Comparison of ENCODE assay signal across 23 cellular contexts in genomic region chr19:49544154-49544553, GRCh38. TPM values are rescaled to one million over a fixed set of nuclear protein-coding genes. Genes with fewer than 3 reads are reported as not detected.
A peak's percentile ranks its signal among the peaks of the same experiment; 100 is the strongest.
DNase-seq lines count a peak whose midpoint lies in the region; ATAC-seq and TF ChIP-seq lines count a peak whose summit lies in the region.
"Had no signal": no experiment of that assay in that cellular context is flagged by ENCODE, and none has a peak within 500 bp of the region (broad histone marks: within the 10 kb centered on the region; RNA-seq: fewer than 3 reads in every experiment).

No MANE protein-coding gene starts in this region.

- H3K27ac Mint-ChIP-seq in T-helper 2 cell treated with Interferon-gamma antibody and Interleukin-4, amounts not matched to agents 5 μg/mL and 100 μg/mL, for 36 hours, result peak overlapping the region; percentile 46
- H3K27ac Mint-ChIP-seq in CD4-positive, alpha-beta T cell, result peak overlapping the region; percentile 55
- H3K27ac Mint-ChIP-seq in activated T-helper 17 cell treated with anti-CD3 and anti-CD28 coated beads, Interleukin-2, amount 50 U/mL, for 72 hours, result no peak overlapping the region
- H3K27ac Mint-ChIP-seq in nephron progenitor cell, result peak overlapping the region; percentile 2

- intact Hi-C loops in CD4-positive, alpha-beta T cell (cut with DNase I, micrococcal nuclease), result loop anchor here in 1 of 2 experiments (10.0 kb wide), 1 partner anchor 149 kb away; no protein-coding TSS in a partner anchor
- intact Hi-C loops in head of caudate nucleus (cut with DNase I), result no loop called here

- no peaks in the 10 kb centered on the region for H3K27me3 ChIP-seq in CD4-positive, alpha-beta T cell (ENCODE audit: control insufficient read depth, insufficient read depth, low read length)
- H3K27me3 ChIP-seq: dorsolateral prefrontal cortex, upper lobe of left lung had no signal

- no peaks in the 10 kb centered on the region for H3K9me3 Mint-ChIP-seq in T-helper 2 cell treated with Interferon-gamma antibody and Interleukin-4, amounts not matched to agents 5 μg/mL and 100 μg/mL, for 36 hours
- no peaks in the 10 kb centered on the region for H3K9me3 Mint-ChIP-seq in CD4-positive, alpha-beta T cell
- no peaks in the 10 kb centered on the region for H3K9me3 Mint-ChIP-seq in activated T-helper 17 cell treated with anti-CD3 and anti-CD28 coated beads, Interleukin-2, amount 50 U/mL, for 72 hours
- no peaks in the 10 kb centered on the region for H3K9me3 Mint-ChIP-seq in nephron progenitor cell

- DNase-seq in T-helper 2 cell treated with Interferon-gamma antibody and Interleukin-4, amounts not matched to agents 5 μg/mL and 100 μg/mL, for 36 hours (ENCODE audit: low spot score), result no peak
- no peak for DNase-seq in T-helper 2 cell
- DNase-seq in CD4-positive, alpha-beta T cell, result no peak
- DNase-seq in nephron progenitor cell, result no peak
- no peak for DNase-seq in head of caudate nucleus
- DNase-seq: activated gamma-delta T cell, Calu3, caudate nucleus, dorsolateral prefrontal cortex, EL, HCEC 1CT, NCI-H1092 treated with DMSO at 0.1 percent for 48 hours, NCI-H1930, NCI-H69, psoas muscle, T-helper 9 cell, upper lobe of left lung, WERI-Rb-1 had no signal

- no peaks in the 10 kb centered on the region for H3K27me3 Mint-ChIP-seq in T-helper 2 cell treated with Interferon-gamma antibody and Interleukin-4, amounts not matched to agents 5 μg/mL and 100 μg/mL, for 36 hours (ENCODE audit: low read depth)
- no peaks in the 10 kb centered on the region for H3K27me3 Mint-ChIP-seq in CD4-positive, alpha-beta T cell
- no peaks in the 10 kb centered on the region for H3K27me3 Mint-ChIP-seq in activated T-helper 17 cell treated with anti-CD3 and anti-CD28 coated beads, Interleukin-2, amount 50 U/mL, for 72 hours
- H3K27me3 Mint-ChIP-seq in nephron progenitor cell (ENCODE audit: low read depth, poor library complexity), result peaks cover 3% of the 10 kb centered on the region
- H3K27me3 Mint-ChIP-seq: B cell had no signal

- CTCF ChIA-PET in CD4-positive, alpha-beta T cell (lab: Charles Lee), result interaction anchor here (2.0 kb wide), 1 partner anchor 37 kb away, joined by 5 read pairs; no protein-coding TSS in a partner anchor

- H3K9me3 ChIP-seq in CD4-positive, alpha-beta T cell (ENCODE audit: control insufficient read depth, low read length), result no peaks in the 10 kb centered on the region
- H3K9me3 ChIP-seq: psoas muscle, upper lobe of left lung had no signal

- TF ChIP-seq CTCF in CD4-positive, alpha-beta T cell (IDR thresholded peaks at IDR 0.05), result no peak
- no peak for TF ChIP-seq CTCF in nephron progenitor cell (IDR thresholded peaks at IDR 0.05)

- no peak for ATAC-seq in CD4-positive, alpha-beta T cell (ENCODE audit: poor library complexity)
- ATAC-seq in activated T-helper 17 cell treated with anti-CD3 and anti-CD28 coated beads, Interleukin-2, amount 50 U/mL, for 72 hours (replicated peaks), result no peak
- no peak for ATAC-seq in GM18870 (IDR thresholded peaks at IDR 0.05; ENCODE audit: unreplicated experiment)
- ATAC-seq in HG02852 (IDR thresholded peaks at IDR 0.05; ENCODE audit: unreplicated experiment), result no peak
- ATAC-seq: psoas muscle had no signal

- H3K4me3 Mint-ChIP-seq in T-helper 2 cell treated with Interferon-gamma antibody and Interleukin-4, amounts not matched to agents 5 μg/mL and 100 μg/mL, for 36 hours, result no peak overlapping the region
- peak overlapping the region; percentile 56 for H3K4me3 Mint-ChIP-seq in CD4-positive, alpha-beta T cell
- peak overlapping the region; percentile 3 for H3K4me3 Mint-ChIP-seq in activated T-helper 17 cell treated with anti-CD3 and anti-CD28 coated beads, Interleukin-2, amount 50 U/mL, for 72 hours
- H3K4me3 Mint-ChIP-seq in nephron progenitor cell, result no peak overlapping the region
- H3K4me3 Mint-ChIP-seq: B cell had no signal

- peaks cover 2% of the 10 kb centered on the region for H3K36me3 Mint-ChIP-seq in T-helper 2 cell treated with Interferon-gamma antibody and Interleukin-4, amounts not matched to agents 5 μg/mL and 100 μg/mL, for 36 hours (ENCODE audit: low read depth)
- H3K36me3 Mint-ChIP-seq in CD4-positive, alpha-beta T cell (ENCODE audit: low read depth), result no peaks in the 10 kb centered on the region
- no peaks in the 10 kb centered on the region for H3K36me3 Mint-ChIP-seq in activated T-helper 17 cell treated with anti-CD3 and anti-CD28 coated beads, Interleukin-2, amount 50 U/mL, for 72 hours (ENCODE audit: low read depth)
- H3K36me3 Mint-ChIP-seq in nephron progenitor cell (ENCODE audit: low read depth), result peaks cover 5% of the 10 kb centered on the region

- POLR2A ChIA-PET in CD4-positive, alpha-beta T cell (lab: Charles Lee), result interaction anchor here (1.3 kb wide), 1 partner anchor 27 kb away, joined by 3 read pairs; no protein-coding TSS in a partner anchor

- no peak overlapping the region for H3K27ac ChIP-seq in CD4-positive, alpha-beta T cell (ENCODE audit: low read depth, low read length)
- H3K27ac ChIP-seq: dorsolateral prefrontal cortex, psoas muscle, RWPE1, upper lobe of left lung, WERI-Rb-1 had no signal

- peaks cover 19% of the 10 kb centered on the region for H3K4me1 Mint-ChIP-seq in T-helper 2 cell treated with Interferon-gamma antibody and Interleukin-4, amounts not matched to agents 5 μg/mL and 100 μg/mL, for 36 hours (ENCODE audit: low read depth)
- H3K4me1 Mint-ChIP-seq in CD4-positive, alpha-beta T cell (ENCODE audit: low read depth), result peaks cover 36% of the 10 kb centered on the region
- peaks cover 15% of the 10 kb centered on the region for H3K4me1 Mint-ChIP-seq in activated T-helper 17 cell treated with anti-CD3 and anti-CD28 coated beads, Interleukin-2, amount 50 U/mL, for 72 hours
- peaks cover 38% of the 10 kb centered on the region for H3K4me1 Mint-ChIP-seq in nephron progenitor cell

RNA-seq across cellular contexts. Expression of gene RCN3, which starts 16.4 kb away (rescaled TPM):
- 1 to 10 TPM; 4.8 to 7.8 TPM for total RNA-seq in CD4-positive, alpha-beta T cell
- total RNA-seq in activated T-helper 17 cell treated with anti-CD3 and anti-CD28 coated beads, Interleukin-2, amount 50 U/mL, for 72 hours, result 10 to 100 TPM in 1 of 2 donors, 1 to 10 TPM in 1; 1.2 to 11.8 TPM

RNA-seq across cellular contexts. Expression of gene FCGRT, which starts 31.7 kb away (rescaled TPM):
- 10 to 100 TPM; 50.2 to 52.5 TPM for total RNA-seq in CD4-positive, alpha-beta T cell
- total RNA-seq in activated T-helper 17 cell treated with anti-CD3 and anti-CD28 coated beads, Interleukin-2, amount 50 U/mL, for 72 hours, result 10 to 100 TPM; 11.1 to 15.8 TPM

RNA-seq across cellular contexts. Expression of gene NOSIP, which starts 36.2 kb away (rescaled TPM):
- total RNA-seq in CD4-positive, alpha-beta T cell, result 100 to 1,000 TPM; 202 to 203 TPM
- total RNA-seq in activated T-helper 17 cell treated with anti-CD3 and anti-CD28 coated beads, Interleukin-2, amount 50 U/mL, for 72 hours, result 100 to 1,000 TPM; 101 to 103 TPM

RNA-seq across cellular contexts. Expression of gene PRRG2, which starts 37.0 kb away (rescaled TPM):
- total RNA-seq in CD4-positive, alpha-beta T cell, result under 1 TPM; 0.49 to 0.78 TPM
- total RNA-seq in activated T-helper 17 cell treated with anti-CD3 and anti-CD28 coated beads, Interleukin-2, amount 50 U/mL, for 72 hours, result 10 to 100 TPM in 1 of 2 donors, 1 to 10 TPM in 1; 3.8 to 12.3 TPM

RNA-seq across cellular contexts. Expression of gene PRR12, which starts 46.8 kb away (rescaled TPM):
- total RNA-seq in CD4-positive, alpha-beta T cell, result 10 to 100 TPM; 41.7 to 42.2 TPM
- 10 to 100 TPM; 27.2 to 27.8 TPM for total RNA-seq in activated T-helper 17 cell treated with anti-CD3 and anti-CD28 coated beads, Interleukin-2, amount 50 U/mL, for 72 hours

Comparison
In these comparisons a context has a peak if more than half of its experiments do, and no peak if none do; other contexts are left out.
1. H3K4me3 Mint-ChIP-seq: peak in CD4-positive, alpha-beta T cell (single experiment) and activated T-helper 17 cell treated with anti-CD3 and anti-CD28 coated beads, Interleukin-2, amount 50 U/mL, for 72 hours (single experiment); none in T-helper 2 cell treated with Interferon-gamma antibody and Interleukin-4, amounts not matched to agents 5 μg/mL and 100 μg/mL, for 36 hours (single experiment) and nephron progenitor cell (single experiment).